Comparison of ENCODE assay signal across 1 cellular context in the genomic region with DNA sequence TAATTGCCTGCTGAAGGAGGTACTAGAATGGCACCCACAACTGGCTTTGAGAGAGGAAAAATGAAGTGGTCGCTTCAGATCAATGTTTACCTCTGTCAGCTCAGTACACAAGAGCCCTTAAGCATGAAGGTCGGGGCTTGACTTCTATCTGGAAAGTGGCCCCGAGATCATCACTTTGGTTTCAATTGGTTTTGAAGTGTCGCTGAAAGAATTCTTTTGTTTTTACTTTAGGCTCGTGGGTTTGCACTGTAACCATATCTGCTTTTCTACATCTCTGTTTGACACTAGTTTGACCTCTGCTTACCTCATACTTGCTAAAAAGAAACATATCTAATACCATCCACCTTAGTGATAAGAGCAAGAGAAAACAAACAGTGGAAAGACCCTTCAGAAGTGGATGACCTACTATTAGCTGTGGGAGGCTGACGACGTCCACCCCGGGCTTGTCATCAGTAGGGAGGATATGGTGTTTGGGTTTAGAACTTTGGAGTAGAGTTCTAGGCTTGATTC.
TF ChIP-seq lines count a peak whose summit lies in the region.

No MANE protein-coding gene starts in this region.

TF ChIP-seq in HepG2, 621 proteins besides CTCF, POLR2A, EP300 and RAD21 (continued from another document):
- TF ChIP-seq ETS1 (CRISPR knock-in tag; IDR thresholded peaks at IDR 0.05) (no peak), MTA3 (CRISPR knock-in tag; IDR thresholded peaks at IDR 0.05) (no peak), HINFP (CRISPR knock-in tag; IDR thresholded peaks at IDR 0.05; ENCODE audit: low read depth) (no peak)
- TF ChIP-seq, protein P1, sequence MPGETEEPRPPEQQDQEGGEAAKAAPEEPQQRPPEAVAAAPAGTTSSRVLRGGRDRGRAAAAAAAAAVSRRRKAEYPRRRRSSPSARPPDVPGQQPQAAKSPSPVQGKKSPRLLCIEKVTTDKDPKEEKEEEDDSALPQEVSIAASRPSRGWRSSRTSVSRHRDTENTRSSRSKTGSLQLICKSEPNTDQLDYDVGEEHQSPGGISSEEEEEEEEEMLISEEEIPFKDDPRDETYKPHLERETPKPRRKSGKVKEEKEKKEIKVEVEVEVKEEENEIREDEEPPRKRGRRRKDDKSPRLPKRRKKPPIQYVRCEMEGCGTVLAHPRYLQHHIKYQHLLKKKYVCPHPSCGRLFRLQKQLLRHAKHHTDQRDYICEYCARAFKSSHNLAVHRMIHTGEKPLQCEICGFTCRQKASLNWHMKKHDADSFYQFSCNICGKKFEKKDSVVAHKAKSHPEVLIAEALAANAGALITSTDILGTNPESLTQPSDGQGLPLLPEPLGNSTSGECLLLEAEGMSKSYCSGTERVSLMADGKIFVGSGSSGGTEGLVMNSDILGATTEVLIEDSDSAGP (CRISPR knock-in tag; IDR thresholded peaks at IDR 0.05; ENCODE audit: borderline replicate concordance) = no peak
